ENCODE assay signal across 17 cellular contexts in the genomic region with DNA sequence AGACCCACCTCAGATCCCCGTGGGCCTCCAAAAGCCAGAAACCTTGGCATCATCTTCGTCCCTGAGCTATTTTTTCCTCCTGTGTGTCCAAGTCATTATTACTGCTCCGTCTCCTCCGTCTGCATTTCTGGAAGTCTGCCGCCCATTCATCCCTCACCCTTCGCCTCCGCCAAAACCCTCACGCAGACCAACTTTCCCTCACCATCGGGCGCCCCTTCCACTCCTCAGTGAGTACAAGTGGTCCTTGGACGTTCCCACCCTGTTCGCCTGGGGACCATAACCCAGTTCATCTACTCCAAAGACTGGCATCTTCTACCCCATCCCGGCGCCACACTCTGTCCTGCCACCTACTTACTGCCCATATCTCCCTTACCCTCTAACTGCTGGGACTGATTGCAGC. TPM values are rescaled to one million over a fixed set of nuclear protein-coding genes. Genes with fewer than 3 reads are reported as not detected.
DNase-seq lines count a peak whose midpoint lies in the region; ATAC-seq and TF ChIP-seq lines count a peak whose summit lies in the region.
"Had no signal": no experiment of that assay in that cellular context is flagged by ENCODE, and none has a peak within 500 bp of the region (broad histone marks: within the 10 kb centered on the region; RNA-seq: fewer than 3 reads in every experiment).

No MANE protein-coding gene starts in this region.

- peaks cover 0 to 3% (median 0%) of the 10 kb centered on the region in 7 donors for H3K9me3 Mint-ChIP-seq in CD14-positive monocyte

- H2AFZ ChIP-seq in osteoblast (ENCODE audit: low read length), result no peak overlapping the region

- intact Hi-C loops in CD14-positive monocyte (cut with micrococcal nuclease) (loop anchor here in 1 of 2 donors (2.0 kb wide), 1 partner anchor 123 kb away; the partner anchor contains the start of genes ISCA2 and NPC2), Panc1 (cut with micrococcal nuclease; ENCODE audit: unreplicated experiment) (loop anchor here (10.0 kb wide), 1 partner anchor 69 kb away; no protein-coding TSS in a partner anchor)

- H3K4me1 ChIP-seq in Panc1 (ENCODE audit: control insufficient read depth, insufficient read depth, low read length), result peaks cover 75% of the 10 kb centered on the region
- H3K4me1 ChIP-seq in esophagus (ENCODE audit: control insufficient read depth in 2 of 2, insufficient read depth in 2 of 2, low read length in 1 of 2), result peaks cover 9 to 34% of the 10 kb centered on the region in 2 donors
- peaks cover 76% of the 10 kb centered on the region for H3K4me1 ChIP-seq in osteoblast (ENCODE audit: insufficient read depth, low read length)

- ATAC-seq in Panc1 (no peak), HG03565 (IDR thresholded peaks at IDR 0.05; ENCODE audit: unreplicated experiment) (no peak)
- ATAC-seq: activated CD4-positive, CD25-positive, alpha-beta regulatory T cell treated with anti-CD3 and anti-CD28 coated beads, Interleukin-2, amount 50 U/mL, for 24 hours; left lung had no signal

- H4K20me1 ChIP-seq in osteoblast (ENCODE audit: insufficient read depth, low read length), result no peaks in the 10 kb centered on the region

- no peak for TF ChIP-seq CTCF in CD14-positive monocyte (IDR thresholded peaks at IDR 0.05)
- TF ChIP-seq CTCF in Panc1 (IDR thresholded peaks at IDR 0.05), result no peak
- TF ChIP-seq CTCF in osteoblast (IDR thresholded peaks at IDR 0.05; ENCODE audit: extremely low read depth, low read depth, low read length), result no peak
- TF ChIP-seq CTCF in GM13976 (IDR thresholded peaks at IDR 0.05; ENCODE audit: borderline replicate concordance, control extremely low read depth, extremely low read depth, insufficient read depth, missing control alignments), result no peak
- no peak for TF ChIP-seq CTCF in GM20000 (IDR thresholded peaks at IDR 0.05; ENCODE audit: extremely low read depth, missing control alignments)

- 92 to 95% methylated on average over 14 of the region's 14 CpGs for WGBS in esophagus, 2 donors

- peak overlapping the region in 1 of 2 donors; percentile 80 for H3K4me3 Mint-ChIP-seq in CD14-positive monocyte

- in situ Hi-C loops in Panc1 (cut with HindIII; ENCODE audit: low pct_unique_long_range_greater_than_20kb, low sequenced_read_pairs) (no loop called here), GM13976 (cut with MboI; ENCODE audit: low sequenced_read_pairs, unreplicated experiment) (no loop called here)

- H3K27ac Mint-ChIP-seq in CD14-positive monocyte, result peak overlapping the region in 6 of 7 donors; percentile 87 to 98 (median 96)

- H3K79me2 ChIP-seq in osteoblast (ENCODE audit: insufficient read depth, low read length), result peaks cover 28% of the 10 kb centered on the region

- H3K36me3 Mint-ChIP-seq in CD14-positive monocyte, result peaks cover 17 to 19% of the 10 kb centered on the region in 2 donors

- peaks cover 80% of the 10 kb centered on the region for H3K4me1 Mint-ChIP-seq in CD14-positive monocyte

- CTCF ChIA-PET in Panc1 (lab: Charles Lee), result no interaction called here

- H3K27ac ChIP-seq in Panc1 (ENCODE audit: low read length) (peak overlapping the region; percentile 95), esophagus (ENCODE audit: low read depth in 2 of 2, low read length in 1 of 2) (peak overlapping the region; percentile 49 to 83), osteoblast (ENCODE audit: low read depth, low read length) (peak overlapping the region; percentile 83)
- H3K27ac ChIP-seq: KMS-11, suprapubic skin had no signal

- H3K4me2 ChIP-seq in osteoblast (ENCODE audit: insufficient read depth, low read length), result peak overlapping the region; percentile 42
- H3K4me2 ChIP-seq: KMS-11 had no signal

- H3K9me3 ChIP-seq in Panc1 (ENCODE audit: control insufficient read depth, insufficient read depth, low read depth, low read length), result no peaks in the 10 kb centered on the region
- H3K9me3 ChIP-seq in esophagus (ENCODE audit: control insufficient read depth in 2 of 2, insufficient read depth in 1 of 2, low read depth in 1 of 2, low read length in 1 of 2), result no peaks in the 10 kb centered on the region
- no peaks in the 10 kb centered on the region for H3K9me3 ChIP-seq in osteoblast (ENCODE audit: low read depth, low read length)
- H3K9me3 ChIP-seq: left lung, suprapubic skin had no signal

- DNase-seq in CD14-positive monocyte (ENCODE audit: low spot score) (no peak), Panc1 (ENCODE audit: low read depth, low spot score) (no peak), osteoblast (ENCODE audit: insufficient read length, low spot score, missing footprints) (no peak), GM13976 (ENCODE audit: low spot score) (no peak), GM20000 (ENCODE audit: low spot score) (no peak)
- no peak for DNase-seq in activated CD4-positive, alpha-beta T cell treated with anti-CD3 and anti-CD28 coated beads for 4 hours
- DNase-seq: amygdala, NCI-H1092, NCI-H2081 treated with DMSO at 0.1 percent for 48 hours, SIG-M5 had no signal

- H3K36me3 ChIP-seq in Panc1 (ENCODE audit: control insufficient read depth, insufficient read depth, low read length) (no peaks in the 10 kb centered on the region), esophagus (ENCODE audit: control insufficient read depth in 2 of 2, insufficient read depth in 2 of 2, low read length in 1 of 2) (no peaks in the 10 kb centered on the region), osteoblast (ENCODE audit: insufficient read depth, low read length) (no peaks in the 10 kb centered on the region)
- H3K36me3 ChIP-seq: left lung, suprapubic skin had no signal

- POLR2A ChIA-PET in Panc1 (lab: Charles Lee), result no interaction called here

- H3K4me3 ChIP-seq in Panc1 (ENCODE audit: low read depth in 2 of 2, low read length in 2 of 2), result no peak overlapping the region
- no peak overlapping the region for H3K4me3 ChIP-seq in esophagus (ENCODE audit: low read depth in 1 of 2, low read length in 2 of 2)
- H3K4me3 ChIP-seq in osteoblast (ENCODE audit: insufficient read depth, low read length), result peak overlapping the region; percentile 16
- H3K4me3 ChIP-seq: left lung, skin epidermis, suprapubic skin had no signal

- peaks cover 21 to 35% (median 26%) of the 10 kb centered on the region in 3 donors for H3K27me3 Mint-ChIP-seq in CD14-positive monocyte (ENCODE audit: low read depth in 3 of 3)

- no peaks in the 10 kb centered on the region for H3K27me3 ChIP-seq in Panc1 (ENCODE audit: control insufficient read depth, insufficient read depth, low read length)
- no peaks in the 10 kb centered on the region for H3K27me3 ChIP-seq in esophagus (ENCODE audit: control insufficient read depth in 1 of 2, insufficient read depth in 2 of 2, low read length in 2 of 2)
- H3K27me3 ChIP-seq in osteoblast (ENCODE audit: insufficient read depth, low read length), result no peaks in the 10 kb centered on the region

- BruUV-seq in Panc1 (replicated peaks; lab: Mats Ljungman, UMichigan), result no TSS peak

RNA-seq across cellular contexts. Expression of gene LTBP2, which starts 3.7 kb away (rescaled TPM):
- polyA plus RNA-seq in CD14-positive monocyte, result under 1 TPM; 0.04 to 0.11 TPM
- 69.8 TPM for total RNA-seq in Panc1 (2021; ENCODE audit: unreplicated experiment)
- 71.3 TPM for polyA plus RNA-seq in Panc1 (2012; ENCODE audit: insufficient read length)
- 1 to 10 TPM; 4.7 to 5.5 TPM for polyA plus RNA-seq in esophagus
- total RNA-seq in osteoblast, result 493 and 546 TPM in 2 replicates
